In the genomic region with DNA sequence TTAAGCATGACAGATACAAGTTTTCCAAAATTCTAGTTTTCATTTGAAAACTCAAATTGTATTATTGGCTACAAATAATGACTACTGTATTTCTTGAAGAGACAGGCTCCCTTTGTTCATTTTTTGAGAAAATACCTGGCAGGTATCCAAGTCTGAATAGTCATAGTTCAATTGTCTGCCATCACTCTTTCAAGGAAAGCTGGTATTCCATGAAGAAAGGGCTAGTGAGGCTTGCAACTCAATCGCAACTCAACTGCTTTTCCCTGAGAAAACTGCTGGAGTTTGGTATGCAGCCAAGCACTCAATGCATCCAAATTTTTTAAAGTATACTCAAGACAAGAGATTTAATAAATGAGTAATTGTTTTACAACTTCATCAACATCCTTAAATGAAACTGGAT, we compare ENCODE assay signal across 15 cellular contexts.
"Had no signal": no experiment of that assay in that cellular context is flagged by ENCODE, and none has a peak within 500 bp of the region (broad histone marks: within the 10 kb centered on the region; RNA-seq: fewer than 3 reads in every experiment).

No MANE protein-coding gene starts in this region.

- ATAC-seq: activated CD4-positive, CD25-positive, alpha-beta regulatory T cell treated with anti-CD3 and anti-CD28 coated beads, Interleukin-2, amount 50 U/mL, for 24 hours; left colon; mucosa of descending colon; naive thymus-derived CD8-positive, alpha-beta T cell; sciatic nerve had no signal

- H3K9me3 ChIP-seq: mucosa of descending colon, prostate gland had no signal

- H3K4me3 ChIP-seq: mucosa of descending colon, prostate gland had no signal

- H3K36me3 ChIP-seq: brain microvascular endothelial cell, prostate gland had no signal

- H3K27me3 ChIP-seq: brain microvascular endothelial cell had no signal

- H3K27ac ChIP-seq: brain microvascular endothelial cell, prostate gland had no signal

- H3K4me1 ChIP-seq: prostate gland had no signal

- DNase-seq: activated CD4-positive, alpha-beta T cell treated with anti-CD3 and anti-CD28 coated beads, Interleukin-2, amount 50 U/mL, for 48 hours; activated gamma-delta T cell; activated T-cell treated with anti-CD3 and anti-CD28 coated beads, Interleukin-2, amount 50 U/mL, for 48 hours; amygdala; brain microvascular endothelial cell; left colon; mucosa of descending colon; naive thymus-derived CD8-positive, alpha-beta T cell; nucleus accumbens; stimulated activated CD4-positive, alpha-beta T cell treated with anti-CD3 and anti-CD28 coated beads, Interleukin-2, amount 100 ng/mL, for 24 hours; stimulated activated naive CD4-positive, alpha-beta T cell; SW 1271 had no signal
